ENCODE assay signal across 1 cellular context in genomic region chr20:31662372-31662854, GRCh38.
TF ChIP-seq lines count a peak whose summit lies in the region.

No MANE protein-coding gene starts in this region.

TF ChIP-seq in HepG2, 621 proteins besides CTCF, POLR2A, EP300 and RAD21 (continued from another document):
- TF ChIP-seq ZNF710 (CRISPR knock-in tag; IDR thresholded peaks at IDR 0.05; ENCODE audit: borderline replicate concordance): no peak
- TF ChIP-seq AKAP8 (CRISPR knock-in tag; IDR thresholded peaks at IDR 0.05): peak; percentile 92; the same call in 1 of the 2 replicates
- 0 out of 2 replicates have a peak, but pooled peaks have one; percentile 2 for TF ChIP-seq ZBTB25 (CRISPR knock-in tag; IDR thresholded peaks at IDR 0.05)
- TF ChIP-seq ZNF414 (CRISPR knock-in tag; IDR thresholded peaks at IDR 0.05): 0 out of 2 replicates have a peak, but pooled peaks have one; percentile 13
- peak; percentile 15; the same call in 1 of the 2 replicates for TF ChIP-seq POLR2AphosphoS5 (IDR thresholded peaks at IDR 0.05; ENCODE audit: low read depth, low read length)
- TF ChIP-seq ZNF547 (CRISPR knock-in tag; IDR thresholded peaks at IDR 0.05): 0 out of 2 replicates have a peak, but pooled peaks have one; percentile 53
- TF ChIP-seq HOXA3 (CRISPR knock-in tag; IDR thresholded peaks at IDR 0.05): 0 out of 2 replicates have a peak, but pooled peaks have one; percentile 34
- TF ChIP-seq AFF4 (CRISPR knock-in tag; IDR thresholded peaks at IDR 0.05): no peak
- TF ChIP-seq ZNF382 (CRISPR knock-in tag; IDR thresholded peaks at IDR 0.05; ENCODE audit: borderline replicate concordance): no peak
- TF ChIP-seq ERF (CRISPR knock-in tag; IDR thresholded peaks at IDR 0.05): peak; percentile 5; the same call in 1 of the 2 replicates
- 0 out of 2 replicates have a peak, but pooled peaks have one; percentile 11 for TF ChIP-seq ZNF646 (CRISPR knock-in tag; IDR thresholded peaks at IDR 0.05)
- TF ChIP-seq SSRP1 (CRISPR knock-in tag; IDR thresholded peaks at IDR 0.05): peak; percentile 94
- peak; percentile 17 for TF ChIP-seq ZNF407 (CRISPR knock-in tag; IDR thresholded peaks at IDR 0.05; ENCODE audit: not compliant biosample characterization)
- 0 out of 2 replicates have a peak, but pooled peaks have one; percentile 14 for TF ChIP-seq MTERF4 (CRISPR knock-in tag; IDR thresholded peaks at IDR 0.05)
- TF ChIP-seq SOX13 (IDR thresholded peaks at IDR 0.05): peak; percentile 11; the same call in 1 of the 2 replicates
- no peak; a peak in 1 of 4 replicates for TF ChIP-seq SOX13 (CRISPR knock-in tag; conservative IDR thresholded peaks at IDR 0.05 in 1 of 2, IDR thresholded peaks at IDR 0.05 in 1 of 2)
